ENCODE assay signal across 1 cellular context in genomic region chrX:154370300-154370881, GRCh38.
TF ChIP-seq lines count a peak whose summit lies in the region.

No MANE protein-coding gene starts in this region.

TF ChIP-seq in HepG2, 621 proteins besides CTCF, POLR2A, EP300 and RAD21 (continued from another document):
- no peak for TF ChIP-seq ZXDC (CRISPR knock-in tag; IDR thresholded peaks at IDR 0.05)
